Comparison of ENCODE assay signal across 18 cellular contexts in the genomic region with DNA sequence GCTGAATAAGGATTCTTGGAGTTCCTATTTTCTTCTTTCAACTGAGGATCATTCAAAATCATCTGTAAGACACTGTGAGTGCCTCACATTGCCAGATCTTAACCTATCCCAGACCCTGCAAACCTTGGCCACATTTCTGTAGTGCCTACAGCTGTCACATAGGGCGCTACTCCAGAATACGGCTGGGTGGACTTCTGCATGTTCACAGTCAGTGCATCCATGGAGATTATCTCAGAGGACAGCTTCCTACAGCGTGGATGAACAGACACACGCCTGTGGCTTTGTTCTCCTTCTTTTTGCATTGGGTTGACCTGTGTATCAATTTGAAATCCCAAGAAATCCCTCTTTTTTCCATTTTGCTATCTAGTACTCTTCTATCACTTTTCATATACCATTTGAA. TPM values are rescaled to one million over a fixed set of nuclear protein-coding genes. Genes with fewer than 3 reads are reported as not detected.
DNase-seq lines count a peak whose midpoint lies in the region; ATAC-seq, FAIRE-seq and TF ChIP-seq lines count a peak whose summit lies in the region.
"Had no signal": no experiment of that assay in that cellular context is flagged by ENCODE, and none has a peak within 500 bp of the region (broad histone marks: within the 10 kb centered on the region; RNA-seq: fewer than 3 reads in every experiment).

No MANE protein-coding gene starts in this region.

- no peak overlapping the region for H4K91ac ChIP-seq in H1 (replicated peaks; ENCODE audit: insufficient read length, low read length)

- DNase-seq in activated naive CD4-positive, alpha-beta T cell treated with anti-CD3 and anti-CD28 coated beads, Interleukin-2, amount 50 U/mL, for 16 hours, result no peak
- DNase-seq in T-helper 17 cell (no peak), H1 (ENCODE audit: low read depth in 1 of 2, low spot score in 2 of 2) (no peak), type B pancreatic cell (ENCODE audit: extremely low spot score, unreplicated experiment) (no peak), NCI-H1436 treated with DMSO at 0.1 percent for 48 hours (lab: John Stamatoyannopoulos, UW) (no peak)
- DNase-seq: ACHN; Caco-2; CD8-positive, alpha-beta T cell; GOT3 had no signal

- no peak overlapping the region for H2BK15ac ChIP-seq in H1 (ENCODE audit: low read length)

- H2BK120ac ChIP-seq in H1 (replicated peaks; ENCODE audit: low read depth, low read length), result no peak overlapping the region

- H3K27ac Mint-ChIP-seq in activated naive CD4-positive, alpha-beta T cell treated with anti-CD3 and anti-CD28 coated beads, Interleukin-2, amount 50 U/mL, for 24 hours, result no peak overlapping the region
- no peak overlapping the region for H3K27ac Mint-ChIP-seq in T-helper 17 cell
- H3K27ac Mint-ChIP-seq in type B pancreatic cell, result no peak overlapping the region
- H3K27ac Mint-ChIP-seq: CD8-positive, alpha-beta T cell had no signal

- no peak for ATAC-seq in T-helper 17 cell
- ATAC-seq in GM21515 (IDR thresholded peaks at IDR 0.05; ENCODE audit: unreplicated experiment), result no peak
- no peak for ATAC-seq in HG03045 (IDR thresholded peaks at IDR 0.05; ENCODE audit: unreplicated experiment)
- ATAC-seq: CD8-positive, alpha-beta T cell; GM12878 had no signal

- H3K27me3 Mint-ChIP-seq in activated naive CD4-positive, alpha-beta T cell treated with anti-CD3 and anti-CD28 coated beads, Interleukin-2, amount 50 U/mL, for 24 hours, result peaks cover 15% of the 10 kb centered on the region
- H3K27me3 Mint-ChIP-seq in T-helper 17 cell (peaks cover 30% of the 10 kb centered on the region), type B pancreatic cell (peaks cover 48% of the 10 kb centered on the region)

- no peak for FAIRE-seq in H1 (lab: Jason Lieb, UNC)
- FAIRE-seq: GM12878, GM18507 had no signal

- H3K36me3 ChIP-seq in H1 (ENCODE audit: control insufficient read depth in 2 of 4, insufficient read depth in 4 of 4, low read length in 3 of 4), result no peaks in the 10 kb centered on the region; a peak in 1 of 8 replicates
- H3K36me3 ChIP-seq: HAP-1 had no signal

- no peak overlapping the region for H3K9ac ChIP-seq in H1 (replicated peaks in 1 of 4; ENCODE audit: extremely low read depth in 1 of 4, low read depth in 3 of 4, low read length in 3 of 4)

- no peak overlapping the region for H3K56ac ChIP-seq in H1 (replicated peaks; ENCODE audit: insufficient read length, low read depth, low read length)

- H3K79me1 ChIP-seq in H1 (ENCODE audit: low read depth, low read length), result no peaks in the 10 kb centered on the region

- CTCF ChIA-PET in H1 (lab: Charles Lee; ENCODE audit: partially characterized antibody), result interaction anchor here (1.0 to 1.7 kb wide), 4 partner anchors 33 to 162 kb away, joined by 3 to 7 read pairs (median 4); no protein-coding TSS in a partner anchor

- no peak overlapping the region for H3K27ac ChIP-seq in H1 (ENCODE audit: low read depth, low read length)
- H3K27ac ChIP-seq: C4-2B, HL-60 had no signal

- H3K9me3 Mint-ChIP-seq in activated naive CD4-positive, alpha-beta T cell treated with anti-CD3 and anti-CD28 coated beads, Interleukin-2, amount 50 U/mL, for 24 hours, result no peaks in the 10 kb centered on the region
- no peaks in the 10 kb centered on the region for H3K9me3 Mint-ChIP-seq in type B pancreatic cell
- H3K9me3 Mint-ChIP-seq: CD8-positive, alpha-beta T cell had no signal

- H3K9me3 ChIP-seq in T-helper 17 cell (ENCODE audit: control insufficient read depth, low read length, poor library complexity, severe bottlenecking) (no peaks in the 10 kb centered on the region), H1 (ENCODE audit: insufficient read depth in 2 of 2, low read depth in 1 of 2, low read length in 1 of 2) (no peaks in the 10 kb centered on the region)
- H3K9me3 ChIP-seq: Caco-2, HAP-1 had no signal

- TF ChIP-seq POLR2A in H1 (IDR thresholded peaks at IDR 0.05; ENCODE audit: control extremely low read depth in 1 of 2, low read depth in 2 of 2, low read length in 2 of 2), result no peak

- H3K36me3 Mint-ChIP-seq in activated naive CD4-positive, alpha-beta T cell treated with anti-CD3 and anti-CD28 coated beads, Interleukin-2, amount 50 U/mL, for 24 hours, result peaks cover 2% of the 10 kb centered on the region
- H3K36me3 Mint-ChIP-seq in T-helper 17 cell (ENCODE audit: low read depth), result peaks cover 5% of the 10 kb centered on the region
- H3K36me3 Mint-ChIP-seq in type B pancreatic cell, result peaks cover 3% of the 10 kb centered on the region

- TF ChIP-seq CTCF in H1 (IDR thresholded peaks at IDR 0.05; ENCODE audit: control extremely low read depth in 1 of 3, insufficient read depth in 1 of 3, low read depth in 1 of 3, low read length in 3 of 3) (no peak), type B pancreatic cell (conservative IDR thresholded peaks at IDR 0.05) (no peak)

- TF ChIP-seq RAD21 in H1 (IDR thresholded peaks at IDR 0.05 in 1 of 2, conservative IDR thresholded peaks at IDR 0.05 in 1 of 2; ENCODE audit: low read depth in 2 of 2, low read length in 2 of 2), result no peak

- no peak overlapping the region for H4K5ac ChIP-seq in H1 (ENCODE audit: insufficient read length, low read depth, low read length)

- H3K4ac ChIP-seq in H1 (replicated peaks; ENCODE audit: insufficient read length, low read depth, low read length), result no peak overlapping the region

- no peak for TF ChIP-seq EP300 in H1 (IDR thresholded peaks at IDR 0.05; ENCODE audit: borderline replicate concordance in 1 of 2, low read depth in 2 of 2, low read length in 2 of 2)

- no peak overlapping the region for H3K23ac ChIP-seq in H1 (ENCODE audit: insufficient read length)

- no peak overlapping the region for H3K18ac ChIP-seq in H1 (ENCODE audit: extremely low read depth, low read length)

- no peak overlapping the region for H2BK12ac ChIP-seq in H1 (ENCODE audit: low read depth, low read length)

- H4K20me1 ChIP-seq in H1 (replicated peaks in 1 of 2; ENCODE audit: control insufficient read depth in 1 of 2, insufficient read depth in 2 of 2, low read length in 2 of 2), result peaks cover 3 to 5% of the 10 kb centered on the region in 2 experiments

- H3K14ac ChIP-seq in H1 (ENCODE audit: insufficient read length), result no peak overlapping the region

- 0 out of 2 replicates have a peak overlapping the region, but pooled peaks have one; percentile 15 for H2AK5ac ChIP-seq in H1 (ENCODE audit: low read depth, low read length)

- POLR2A ChIA-PET in H1 (lab: Charles Lee; ENCODE audit: partially characterized antibody), result no interaction called here

- H2AFZ ChIP-seq in H1 (ENCODE audit: low read length), result no peak overlapping the region

- H3K4me3 ChIP-seq in H1 (ENCODE audit: extremely low read depth in 1 of 4, insufficient read depth in 2 of 4, low read depth in 3 of 4, low read length in 4 of 4), result no peak overlapping the region
- H3K4me3 ChIP-seq: GM12878, HAP-1 had no signal

- 90% methylated on average over 4 of the region's 4 CpGs; no CpG with 5 or more reads in 1 of the 2 experiments for WGBS in H1 (ENCODE audit: extremely low coverage in 1 of 2, insufficient coverage in 1 of 2, insufficient read length in 1 of 2, insufficient replicate concordance in 2 of 2, low coverage in 1 of 2, low lambda C conversion rate in 2 of 2, missing lambda C conversion rate in 1 of 2), 2 experiments

- no peak overlapping the region for H2BK5ac ChIP-seq in H1 (ENCODE audit: low read depth, low read length)

- peaks cover 15% of the 10 kb centered on the region for H3K23me2 ChIP-seq in H1 (ENCODE audit: low read depth, low read length)

- peaks cover 37% of the 10 kb centered on the region for H3K4me1 Mint-ChIP-seq in activated naive CD4-positive, alpha-beta T cell treated with anti-CD3 and anti-CD28 coated beads, Interleukin-2, amount 50 U/mL, for 24 hours
- H3K4me1 Mint-ChIP-seq in T-helper 17 cell (peaks cover 18% of the 10 kb centered on the region), type B pancreatic cell (ENCODE audit: unreplicated experiment) (peaks cover 22% of the 10 kb centered on the region)

- no peak overlapping the region for H4K8ac ChIP-seq in H1 (ENCODE audit: extremely low read depth, insufficient read depth, low read length)

- no peak overlapping the region for H2BK20ac ChIP-seq in H1 (ENCODE audit: low read length)

- no peaks in the 10 kb centered on the region for H3K79me2 ChIP-seq in H1 (ENCODE audit: control insufficient read depth in 1 of 2, insufficient read depth in 2 of 2, low read length in 2 of 2)

- no peak overlapping the region for H3K4me2 ChIP-seq in H1 (ENCODE audit: insufficient read depth in 1 of 2, low read depth in 2 of 2, low read length in 2 of 2)

- H3K4me1 ChIP-seq in H1 (replicated peaks in 1 of 4; ENCODE audit: control insufficient read depth in 3 of 4, insufficient read depth in 4 of 4, low read length in 3 of 4), result peaks cover 0 to 10% (median 2%) of the 10 kb centered on the region in 4 experiments; a peak in 4 of 7 replicates

- H3K4me3 Mint-ChIP-seq in activated naive CD4-positive, alpha-beta T cell treated with anti-CD3 and anti-CD28 coated beads, Interleukin-2, amount 50 U/mL, for 24 hours, result peak overlapping the region; percentile 4
- H3K4me3 Mint-ChIP-seq in T-helper 17 cell, result peak overlapping the region; percentile 36
- H3K4me3 Mint-ChIP-seq in type B pancreatic cell, result peak overlapping the region; percentile 59
- H3K4me3 Mint-ChIP-seq: CD8-positive, alpha-beta T cell had no signal

- peaks cover 24 to 53% (median 48%) of the 10 kb centered on the region in 4 experiments for H3K27me3 ChIP-seq in H1 (replicated peaks in 1 of 4; ENCODE audit: control insufficient read depth in 3 of 4, extremely low read depth in 1 of 4, insufficient read depth in 3 of 4, low read length in 3 of 4)

TF ChIP-seq in H1, 55 proteins besides CTCF, POLR2A, EP300 and RAD21:
- TF ChIP-seq TAF1 (IDR thresholded peaks at IDR 0.05; ENCODE audit: low read depth, low read length) (no peak), EGR1 (IDR thresholded peaks at IDR 0.05; ENCODE audit: borderline replicate concordance, low read depth, low read length) (no peak), GABPA (IDR thresholded peaks at IDR 0.05; ENCODE audit: borderline replicate concordance, insufficient read depth, low read length) (no peak), EZH2 (IDR thresholded peaks at IDR 0.05; ENCODE audit: low read depth, low read length, severe bottlenecking) (peak; percentile 2)

RNA-seq across cellular contexts. Expression of a gene that starts 1.9 kb away (rescaled TPM):
- total RNA-seq in T-helper 17 cell, result 1 to 10 TPM in 1 of 2 donors, under 1 TPM in 1; 0.42 to 1.1 TPM
- total RNA-seq in H1 (2021; fragmentation: NEBNext Ultra II Directional; extraction: Animal tissue kit (Norgen Biotek cat#: 25700)), result 4.3 and 4.7 TPM in 2 replicates
- 1.1 and 2.6 TPM in 2 replicates for polyA plus RNA-seq in H1 (2011; rRNA removed)
- polyA plus RNA-seq in H1 (2011; cell fraction: cytosol; rRNA removed), result 1.8 TPM
- 6.5 TPM for polyA plus RNA-seq in H1 (2011; cell fraction: nucleus; rRNA removed)
- 2.1 to 2.4 TPM (median 2.2 TPM) in 4 replicates for polyA plus RNA-seq in H1 (2012, experiment 1 of 2)
- polyA plus RNA-seq in H1 (2012, experiment 2 of 2), result 1.4 TPM
- 2.0 TPM for polyA plus RNA-seq in H1 (2013, experiment 1 of 2)
- 2.0 TPM for polyA plus RNA-seq in H1 (2013, experiment 2 of 2)
- polyA minus RNA-seq in H1 (2011; rRNA and poly(A)+ RNA removed), result 1.2 and 1.5 TPM in 2 replicates
- polyA minus RNA-seq in H1 (2011; cell fraction: cytosol; rRNA and poly(A)+ RNA removed), result 1.8 TPM
- 5.0 TPM for polyA minus RNA-seq in H1 (2011; cell fraction: nucleus; rRNA and poly(A)+ RNA removed)
- 14.6 and 24.1 TPM in 2 replicates for total RNA-seq in type B pancreatic cell (ENCODE audit: low replicate concordance)
- total RNA-seq: G401 had no signal

Comparison
In these comparisons a context has a peak if more than half of its experiments do, and no peak if none do; other contexts are left out.
1. H3K4me3 Mint-ChIP-seq: peak in every context shown above with its lines; median percentile 59 in type B pancreatic cell; 36 in T-helper 17 cell; 4 in activated naive CD4-positive, alpha-beta T cell treated with anti-CD3 and anti-CD28 coated beads, Interleukin-2, amount 50 U/mL, for 24 hours.